In genomic region chr9:33446507-33447403, GRCh38 we compare ENCODE assay signal across 1 cellular context.
TF ChIP-seq lines count a peak whose summit lies in the region.

No MANE protein-coding gene starts in this region.

TF ChIP-seq in K562, 482 proteins besides CTCF, POLR2A, EP300 and RAD21 (continued from another document and continues in another):
- TF ChIP-seq BRF2 (IDR thresholded peaks at IDR 0.05; ENCODE audit: borderline replicate concordance, insufficient read depth, insufficient read length), result no peak
- TF ChIP-seq FUS (optimal IDR thresholded peaks at IDR 0.05; ENCODE audit: low read depth, low read length), result no peak
- TF ChIP-seq MEIS2 (IDR thresholded peaks at IDR 0.05; ENCODE audit: partially characterized antibody), result peak; percentile 81
- TF ChIP-seq FOXA3 (CRISPR knock-in tag; conservative IDR thresholded peaks at IDR 0.05 in 1 of 2, IDR thresholded peaks at IDR 0.05 in 1 of 2), result no peak
- no peak for TF ChIP-seq ZFP30 (CRISPR knock-in tag; IDR thresholded peaks at IDR 0.05; ENCODE audit: borderline replicate concordance)
- TF ChIP-seq XRCC5 (IDR thresholded peaks at IDR 0.05; ENCODE audit: low read depth, low read length), result no peak; the same call in none of the 2 replicates
- TF ChIP-seq, protein P1, sequence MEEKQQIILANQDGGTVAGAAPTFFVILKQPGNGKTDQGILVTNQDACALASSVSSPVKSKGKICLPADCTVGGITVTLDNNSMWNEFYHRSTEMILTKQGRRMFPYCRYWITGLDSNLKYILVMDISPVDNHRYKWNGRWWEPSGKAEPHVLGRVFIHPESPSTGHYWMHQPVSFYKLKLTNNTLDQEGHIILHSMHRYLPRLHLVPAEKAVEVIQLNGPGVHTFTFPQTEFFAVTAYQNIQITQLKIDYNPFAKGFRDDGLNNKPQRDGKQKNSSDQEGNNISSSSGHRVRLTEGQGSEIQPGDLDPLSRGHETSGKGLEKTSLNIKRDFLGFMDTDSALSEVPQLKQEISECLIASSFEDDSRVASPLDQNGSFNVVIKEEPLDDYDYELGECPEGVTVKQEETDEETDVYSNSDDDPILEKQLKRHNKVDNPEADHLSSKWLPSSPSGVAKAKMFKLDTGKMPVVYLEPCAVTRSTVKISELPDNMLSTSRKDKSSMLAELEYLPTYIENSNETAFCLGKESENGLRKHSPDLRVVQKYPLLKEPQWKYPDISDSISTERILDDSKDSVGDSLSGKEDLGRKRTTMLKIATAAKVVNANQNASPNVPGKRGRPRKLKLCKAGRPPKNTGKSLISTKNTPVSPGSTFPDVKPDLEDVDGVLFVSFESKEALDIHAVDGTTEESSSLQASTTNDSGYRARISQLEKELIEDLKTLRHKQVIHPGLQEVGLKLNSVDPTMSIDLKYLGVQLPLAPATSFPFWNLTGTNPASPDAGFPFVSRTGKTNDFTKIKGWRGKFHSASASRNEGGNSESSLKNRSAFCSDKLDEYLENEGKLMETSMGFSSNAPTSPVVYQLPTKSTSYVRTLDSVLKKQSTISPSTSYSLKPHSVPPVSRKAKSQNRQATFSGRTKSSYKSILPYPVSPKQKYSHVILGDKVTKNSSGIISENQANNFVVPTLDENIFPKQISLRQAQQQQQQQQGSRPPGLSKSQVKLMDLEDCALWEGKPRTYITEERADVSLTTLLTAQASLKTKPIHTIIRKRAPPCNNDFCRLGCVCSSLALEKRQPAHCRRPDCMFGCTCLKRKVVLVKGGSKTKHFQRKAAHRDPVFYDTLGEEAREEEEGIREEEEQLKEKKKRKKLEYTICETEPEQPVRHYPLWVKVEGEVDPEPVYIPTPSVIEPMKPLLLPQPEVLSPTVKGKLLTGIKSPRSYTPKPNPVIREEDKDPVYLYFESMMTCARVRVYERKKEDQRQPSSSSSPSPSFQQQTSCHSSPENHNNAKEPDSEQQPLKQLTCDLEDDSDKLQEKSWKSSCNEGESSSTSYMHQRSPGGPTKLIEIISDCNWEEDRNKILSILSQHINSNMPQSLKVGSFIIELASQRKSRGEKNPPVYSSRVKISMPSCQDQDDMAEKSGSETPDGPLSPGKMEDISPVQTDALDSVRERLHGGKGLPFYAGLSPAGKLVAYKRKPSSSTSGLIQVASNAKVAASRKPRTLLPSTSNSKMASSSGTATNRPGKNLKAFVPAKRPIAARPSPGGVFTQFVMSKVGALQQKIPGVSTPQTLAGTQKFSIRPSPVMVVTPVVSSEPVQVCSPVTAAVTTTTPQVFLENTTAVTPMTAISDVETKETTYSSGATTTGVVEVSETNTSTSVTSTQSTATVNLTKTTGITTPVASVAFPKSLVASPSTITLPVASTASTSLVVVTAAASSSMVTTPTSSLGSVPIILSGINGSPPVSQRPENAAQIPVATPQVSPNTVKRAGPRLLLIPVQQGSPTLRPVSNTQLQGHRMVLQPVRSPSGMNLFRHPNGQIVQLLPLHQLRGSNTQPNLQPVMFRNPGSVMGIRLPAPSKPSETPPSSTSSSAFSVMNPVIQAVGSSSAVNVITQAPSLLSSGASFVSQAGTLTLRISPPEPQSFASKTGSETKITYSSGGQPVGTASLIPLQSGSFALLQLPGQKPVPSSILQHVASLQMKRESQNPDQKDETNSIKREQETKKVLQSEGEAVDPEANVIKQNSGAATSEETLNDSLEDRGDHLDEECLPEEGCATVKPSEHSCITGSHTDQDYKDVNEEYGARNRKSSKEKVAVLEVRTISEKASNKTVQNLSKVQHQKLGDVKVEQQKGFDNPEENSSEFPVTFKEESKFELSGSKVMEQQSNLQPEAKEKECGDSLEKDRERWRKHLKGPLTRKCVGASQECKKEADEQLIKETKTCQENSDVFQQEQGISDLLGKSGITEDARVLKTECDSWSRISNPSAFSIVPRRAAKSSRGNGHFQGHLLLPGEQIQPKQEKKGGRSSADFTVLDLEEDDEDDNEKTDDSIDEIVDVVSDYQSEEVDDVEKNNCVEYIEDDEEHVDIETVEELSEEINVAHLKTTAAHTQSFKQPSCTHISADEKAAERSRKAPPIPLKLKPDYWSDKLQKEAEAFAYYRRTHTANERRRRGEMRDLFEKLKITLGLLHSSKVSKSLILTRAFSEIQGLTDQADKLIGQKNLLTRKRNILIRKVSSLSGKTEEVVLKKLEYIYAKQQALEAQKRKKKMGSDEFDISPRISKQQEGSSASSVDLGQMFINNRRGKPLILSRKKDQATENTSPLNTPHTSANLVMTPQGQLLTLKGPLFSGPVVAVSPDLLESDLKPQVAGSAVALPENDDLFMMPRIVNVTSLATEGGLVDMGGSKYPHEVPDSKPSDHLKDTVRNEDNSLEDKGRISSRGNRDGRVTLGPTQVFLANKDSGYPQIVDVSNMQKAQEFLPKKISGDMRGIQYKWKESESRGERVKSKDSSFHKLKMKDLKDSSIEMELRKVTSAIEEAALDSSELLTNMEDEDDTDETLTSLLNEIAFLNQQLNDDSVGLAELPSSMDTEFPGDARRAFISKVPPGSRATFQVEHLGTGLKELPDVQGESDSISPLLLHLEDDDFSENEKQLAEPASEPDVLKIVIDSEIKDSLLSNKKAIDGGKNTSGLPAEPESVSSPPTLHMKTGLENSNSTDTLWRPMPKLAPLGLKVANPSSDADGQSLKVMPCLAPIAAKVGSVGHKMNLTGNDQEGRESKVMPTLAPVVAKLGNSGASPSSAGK (IDR thresholded peaks at IDR 0.05), result peak; percentile 89
- TF ChIP-seq SNIP1 (IDR thresholded peaks at IDR 0.05; ENCODE audit: low read depth), result no peak
- TF ChIP-seq SMAD4 (CRISPR knock-in tag; conservative IDR thresholded peaks at IDR 0.05), result peak; percentile 75; the same call in 1 of the 2 replicates
- TF ChIP-seq PCBP1 (IDR thresholded peaks at IDR 0.05; ENCODE audit: low read depth, low read length, poor library complexity, severe bottlenecking), result no peak
- no peak for TF ChIP-seq ADNP (tag; IDR thresholded peaks at IDR 0.05)
- no peak for TF ChIP-seq SMC3 (conservative IDR thresholded peaks at IDR 0.05; ENCODE audit: insufficient read depth, low read depth, low read length)
- no peak for TF ChIP-seq ZNF445 (CRISPR knock-in tag; IDR thresholded peaks at IDR 0.05; ENCODE audit: low read depth)
- TF ChIP-seq NR2C2 (CRISPR knock-in tag; IDR thresholded peaks at IDR 0.05), result no peak
- TF ChIP-seq NR2C2 (tag; IDR thresholded peaks at IDR 0.05), result peak; percentile 29; the same call in 1 of the 2 replicates
- TF ChIP-seq ZNF639 (CRISPR knock-in tag; conservative IDR thresholded peaks at IDR 0.05 in 1 of 2, IDR thresholded peaks at IDR 0.05 in 1 of 2), result no peak
- TF ChIP-seq, protein P2, sequence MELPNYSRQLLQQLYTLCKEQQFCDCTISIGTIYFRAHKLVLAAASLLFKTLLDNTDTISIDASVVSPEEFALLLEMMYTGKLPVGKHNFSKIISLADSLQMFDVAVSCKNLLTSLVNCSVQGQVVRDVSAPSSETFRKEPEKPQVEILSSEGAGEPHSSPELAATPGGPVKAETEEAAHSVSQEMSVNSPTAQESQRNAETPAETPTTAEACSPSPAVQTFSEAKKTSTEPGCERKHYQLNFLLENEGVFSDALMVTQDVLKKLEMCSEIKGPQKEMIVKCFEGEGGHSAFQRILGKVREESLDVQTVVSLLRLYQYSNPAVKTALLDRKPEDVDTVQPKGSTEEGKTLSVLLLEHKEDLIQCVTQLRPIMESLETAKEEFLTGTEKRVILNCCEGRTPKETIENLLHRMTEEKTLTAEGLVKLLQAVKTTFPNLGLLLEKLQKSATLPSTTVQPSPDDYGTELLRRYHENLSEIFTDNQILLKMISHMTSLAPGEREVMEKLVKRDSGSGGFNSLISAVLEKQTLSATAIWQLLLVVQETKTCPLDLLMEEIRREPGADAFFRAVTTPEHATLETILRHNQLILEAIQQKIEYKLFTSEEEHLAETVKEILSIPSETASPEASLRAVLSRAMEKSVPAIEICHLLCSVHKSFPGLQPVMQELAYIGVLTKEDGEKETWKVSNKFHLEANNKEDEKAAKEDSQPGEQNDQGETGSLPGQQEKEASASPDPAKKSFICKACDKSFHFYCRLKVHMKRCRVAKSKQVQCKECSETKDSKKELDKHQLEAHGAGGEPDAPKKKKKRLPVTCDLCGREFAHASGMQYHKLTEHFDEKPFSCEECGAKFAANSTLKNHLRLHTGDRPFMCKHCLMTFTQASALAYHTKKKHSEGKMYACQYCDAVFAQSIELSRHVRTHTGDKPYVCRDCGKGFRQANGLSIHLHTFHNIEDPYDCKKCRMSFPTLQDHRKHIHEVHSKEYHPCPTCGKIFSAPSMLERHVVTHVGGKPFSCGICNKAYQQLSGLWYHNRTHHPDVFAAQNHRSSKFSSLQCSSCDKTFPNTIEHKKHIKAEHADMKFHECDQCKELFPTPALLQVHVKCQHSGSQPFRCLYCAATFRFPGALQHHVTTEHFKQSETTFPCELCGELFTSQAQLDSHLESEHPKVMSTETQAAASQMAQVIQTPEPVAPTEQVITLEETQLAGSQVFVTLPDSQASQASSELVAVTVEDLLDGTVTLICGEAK (IDR thresholded peaks at IDR 0.05), result no peak
- TF ChIP-seq, protein P2 (CRISPR knock-in tag; IDR thresholded peaks at IDR 0.05), result no peak
- TF ChIP-seq E2F3 (CRISPR knock-in tag; IDR thresholded peaks at IDR 0.05), result no peak
- peak; percentile 56 for TF ChIP-seq MYC (IDR thresholded peaks at IDR 0.05; ENCODE audit: low read depth, low read length)
- TF ChIP-seq MYC (CRISPR knock-in tag; IDR thresholded peaks at IDR 0.05; ENCODE audit: borderline replicate concordance, low read depth), result no peak
- no peak for TF ChIP-seq DMBX1 (CRISPR knock-in tag; IDR thresholded peaks at IDR 0.05; ENCODE audit: borderline replicate concordance)
- TF ChIP-seq KAT7 (CRISPR knock-in tag; IDR thresholded peaks at IDR 0.05; ENCODE audit: borderline replicate concordance), result no peak
- TF ChIP-seq SP2 (IDR thresholded peaks at IDR 0.05; ENCODE audit: extremely low read depth, low read depth, low read length, poor library complexity, severe bottlenecking), result no peak
- TF ChIP-seq MITF (IDR thresholded peaks at IDR 0.05), result no peak
